ENCODE assay signal across 13 cellular contexts in the genomic region with DNA sequence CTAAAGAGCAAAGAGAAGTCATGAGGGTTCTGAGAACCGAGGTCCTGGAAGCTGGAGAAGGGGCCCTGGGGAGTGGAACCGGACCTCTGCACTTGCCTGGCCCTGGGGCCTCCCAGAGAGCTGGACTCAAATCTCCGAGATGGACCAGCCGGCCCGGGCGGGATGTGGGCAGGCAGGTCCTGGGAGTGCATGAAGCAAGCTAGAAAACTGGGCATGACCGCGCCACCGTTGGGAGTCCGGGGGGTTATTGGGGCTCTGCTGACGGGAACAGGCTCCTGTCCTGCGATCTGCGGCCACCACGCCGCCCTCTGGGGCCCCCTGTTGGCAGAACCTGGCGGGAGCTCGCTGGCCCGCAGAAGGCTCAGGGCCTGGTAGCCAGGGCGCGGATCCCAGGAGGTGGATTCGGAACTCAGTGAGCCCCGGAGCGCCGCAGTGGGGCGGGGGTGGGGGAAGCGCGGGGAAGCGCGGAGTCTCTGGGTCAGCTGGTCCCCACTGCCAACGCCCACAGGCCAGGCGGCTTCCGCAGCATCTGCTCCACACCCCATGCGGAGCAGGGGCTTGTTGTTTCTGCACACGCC.
DNase-seq lines count a peak whose midpoint lies in the region; ATAC-seq and TF ChIP-seq lines count a peak whose summit lies in the region.
"Had no signal": no experiment of that assay in that cellular context is flagged by ENCODE, and none has a peak within 500 bp of the region (broad histone marks: within the 10 kb centered on the region; RNA-seq: fewer than 3 reads in every experiment).

No MANE protein-coding gene starts in this region.

- POLR2A ChIA-PET in MCF 10A (lab: Yijun Ruan, JAX): no interaction called here

- DNase-seq in MCF 10A (ENCODE audit: unreplicated experiment) (no peak), breast epithelium (ENCODE audit: low spot score in 2 of 2) (no peak), NCI-H146 treated with DMSO at 0.1 percent for 48 hours (lab: John Stamatoyannopoulos, UW; ENCODE audit: unreplicated experiment) (no peak), NCI-H2171 treated with DMSO at 0.1 percent for 48 hours (lab: John Stamatoyannopoulos, UW) (no peak), hippocampal formation (lab: John Stamatoyannopoulos, UW) (no peak)
- DNase-seq in activated T-helper 1 cell treated with anti-CD3 and anti-CD28 coated beads, Interleukin-12 subunit alpha, Interleukin-12 subunit beta, Interleukin-2, Interleukin-4 antibody, amounts not matched to agents 30 ng/mL and 10 ng/mL and 1 ng/mL, durations not matched to agents 14 hours and 24 hours and 36 hours (ENCODE audit: low spot score): no peak
- DNase-seq in stimulated activated naive CD8-positive, alpha-beta T cell treated with anti-CD3 and anti-CD28 coated beads, Interleukin-15, amount 100 ng/mL, for 72 hours: peak in 1 of 2 donors; percentile 31
- DNase-seq: activated T-cell treated with anti-CD3 and anti-CD28 coated beads, Interleukin-2, amount 50 U/mL, for 4 hours; NCI-H446 treated with DMSO at 0.1 percent for 48 hours; stimulated activated CD4-positive, alpha-beta T cell treated with anti-CD3 and anti-CD28 coated beads, Interleukin-12 subunit alpha, Interleukin-12 subunit beta, amount 100 ng/mL, for 4 hours had no signal

- H3K9me3 ChIP-seq in breast epithelium (no peaks in the 10 kb centered on the region), iPS-15b (ENCODE audit: control insufficient read depth, insufficient read depth, low read length) (no peaks in the 10 kb centered on the region)
- H3K9me3 ChIP-seq: left lung had no signal

- H3K4me1 ChIP-seq in breast epithelium: no peaks in the 10 kb centered on the region
- H3K4me1 ChIP-seq in iPS-15b (ENCODE audit: control insufficient read depth, insufficient read depth, low read length): peaks cover 6% of the 10 kb centered on the region

- no peak for ATAC-seq in stimulated activated naive CD8-positive, alpha-beta T cell treated with anti-CD3 and anti-CD28 coated beads, Interleukin-15, amount 100 ng/mL, for 72 hours

- no peaks in the 10 kb centered on the region for H3K36me3 Mint-ChIP-seq in MCF 10A (ENCODE audit: insufficient read depth, unreplicated experiment)
- peaks cover 9% of the 10 kb centered on the region for H3K36me3 Mint-ChIP-seq in activated T-helper 1 cell treated with anti-CD3 and anti-CD28 coated beads, Interleukin-12 subunit alpha, Interleukin-12 subunit beta, Interleukin-2, Interleukin-4 antibody, amounts not matched to agents 30 ng/mL and 10 ng/mL and 1 ng/mL, durations not matched to agents 14 hours and 24 hours and 36 hours (ENCODE audit: low read depth)

- TF ChIP-seq POLR2A in breast epithelium (IDR thresholded peaks at IDR 0.05): no peak

- H3K4me3 ChIP-seq in breast epithelium (no peak overlapping the region), iPS-15b (ENCODE audit: low read depth, low read length) (peak overlapping the region; percentile 37)
- H3K4me3 ChIP-seq: left lung had no signal

- intact Hi-C loops in MCF 10A (cut with micrococcal nuclease) (no loop called here), breast epithelium (cut with DNase I; ENCODE audit: low total_unique reads) (no loop called here)
- intact Hi-C loops in activated T-helper 1 cell treated with anti-CD3 and anti-CD28 coated beads, Interleukin-12 subunit alpha, Interleukin-12 subunit beta, Interleukin-2, Interleukin-4 antibody, amounts not matched to agents 30 ng/mL and 10 ng/mL and 1 ng/mL, durations not matched to agents 14 hours and 24 hours and 36 hours (cut with micrococcal nuclease): no loop called here

- H3K27me3 ChIP-seq in breast epithelium (peaks cover 0 to 23% of the 10 kb centered on the region in 2 donors), iPS-15b (ENCODE audit: control insufficient read depth, insufficient read depth, low read length) (peaks cover 84% of the 10 kb centered on the region)

- H3K27ac Mint-ChIP-seq in MCF 10A (ENCODE audit: low read depth, unreplicated experiment): no peak overlapping the region
- peak overlapping the region; percentile 13 for H3K27ac Mint-ChIP-seq in activated T-helper 1 cell treated with anti-CD3 and anti-CD28 coated beads, Interleukin-12 subunit alpha, Interleukin-12 subunit beta, Interleukin-2, Interleukin-4 antibody, amounts not matched to agents 30 ng/mL and 10 ng/mL and 1 ng/mL, durations not matched to agents 14 hours and 24 hours and 36 hours
- peak overlapping the region in 1 of 2 donors; percentile 81 for H3K27ac Mint-ChIP-seq in stimulated activated naive CD8-positive, alpha-beta T cell treated with anti-CD3 and anti-CD28 coated beads, Interleukin-15, amount 100 ng/mL, for 72 hours

- H3K9me3 Mint-ChIP-seq in MCF 10A (ENCODE audit: unreplicated experiment): peaks cover 9% of the 10 kb centered on the region
- H3K9me3 Mint-ChIP-seq in activated T-helper 1 cell treated with anti-CD3 and anti-CD28 coated beads, Interleukin-12 subunit alpha, Interleukin-12 subunit beta, Interleukin-2, Interleukin-4 antibody, amounts not matched to agents 30 ng/mL and 10 ng/mL and 1 ng/mL, durations not matched to agents 14 hours and 24 hours and 36 hours: peaks cover 3% of the 10 kb centered on the region
- peaks cover 7 to 15% of the 10 kb centered on the region in 2 donors for H3K9me3 Mint-ChIP-seq in stimulated activated naive CD8-positive, alpha-beta T cell treated with anti-CD3 and anti-CD28 coated beads, Interleukin-15, amount 100 ng/mL, for 72 hours
- H3K9me3 Mint-ChIP-seq: activated T-cell treated with anti-CD3 and anti-CD28 coated beads, Interleukin-2, amount 50 U/mL, for 4 hours had no signal

- H3K9ac ChIP-seq in iPS-15b (ENCODE audit: low read depth, low read length): no peak overlapping the region

- H3K4me1 Mint-ChIP-seq in MCF 10A (ENCODE audit: insufficient read depth, unreplicated experiment): no peaks in the 10 kb centered on the region
- peaks cover 43% of the 10 kb centered on the region for H3K4me1 Mint-ChIP-seq in activated T-helper 1 cell treated with anti-CD3 and anti-CD28 coated beads, Interleukin-12 subunit alpha, Interleukin-12 subunit beta, Interleukin-2, Interleukin-4 antibody, amounts not matched to agents 30 ng/mL and 10 ng/mL and 1 ng/mL, durations not matched to agents 14 hours and 24 hours and 36 hours (ENCODE audit: low read depth)
- peaks cover 65% of the 10 kb centered on the region for H3K4me1 Mint-ChIP-seq in stimulated activated naive CD8-positive, alpha-beta T cell treated with anti-CD3 and anti-CD28 coated beads, Interleukin-15, amount 100 ng/mL, for 72 hours

- CTCF ChIA-PET in MCF 10A (lab: Yijun Ruan, JAX): interaction anchor here (0.8 kb wide), 1 partner anchor 297 kb away, joined by 3 read pairs; no protein-coding TSS in a partner anchor

- H3K27ac ChIP-seq in breast epithelium: no peak overlapping the region
- H3K27ac ChIP-seq: C4-2B, left lung had no signal

- no peak overlapping the region for H3K4me3 Mint-ChIP-seq in MCF 10A (ENCODE audit: unreplicated experiment)
- H3K4me3 Mint-ChIP-seq in activated T-helper 1 cell treated with anti-CD3 and anti-CD28 coated beads, Interleukin-12 subunit alpha, Interleukin-12 subunit beta, Interleukin-2, Interleukin-4 antibody, amounts not matched to agents 30 ng/mL and 10 ng/mL and 1 ng/mL, durations not matched to agents 14 hours and 24 hours and 36 hours: no peak overlapping the region
- H3K4me3 Mint-ChIP-seq in stimulated activated naive CD8-positive, alpha-beta T cell treated with anti-CD3 and anti-CD28 coated beads, Interleukin-15, amount 100 ng/mL, for 72 hours: peak overlapping the region; percentile 0 to 64

- TF ChIP-seq CTCF in MCF 10A (IDR thresholded peaks at IDR 0.05; ENCODE audit: unreplicated experiment): peak; percentile 22
- no peak for TF ChIP-seq CTCF in breast epithelium (IDR thresholded peaks at IDR 0.05)

- no peaks in the 10 kb centered on the region for H3K36me3 ChIP-seq in breast epithelium
- no peaks in the 10 kb centered on the region for H3K36me3 ChIP-seq in iPS-15b (ENCODE audit: control insufficient read depth, insufficient read depth, low read length)
- H3K36me3 ChIP-seq: left lung had no signal

- H3K27me3 Mint-ChIP-seq in MCF 10A (ENCODE audit: insufficient read depth, unreplicated experiment): peaks cover 52% of the 10 kb centered on the region
- peaks cover 33% of the 10 kb centered on the region for H3K27me3 Mint-ChIP-seq in activated T-helper 1 cell treated with anti-CD3 and anti-CD28 coated beads, Interleukin-12 subunit alpha, Interleukin-12 subunit beta, Interleukin-2, Interleukin-4 antibody, amounts not matched to agents 30 ng/mL and 10 ng/mL and 1 ng/mL, durations not matched to agents 14 hours and 24 hours and 36 hours (ENCODE audit: insufficient read depth)
- H3K27me3 Mint-ChIP-seq in stimulated activated naive CD8-positive, alpha-beta T cell treated with anti-CD3 and anti-CD28 coated beads, Interleukin-15, amount 100 ng/mL, for 72 hours: peaks cover 43% of the 10 kb centered on the region

- BruUV-seq in MCF 10A (replicated peaks; lab: Mats Ljungman, UMichigan): no TSS peak

Comparison
In these comparisons a context has a peak if more than half of its experiments do, and no peak if none do; other contexts are left out.
1. H3K4me3 Mint-ChIP-seq: peak in stimulated activated naive CD8-positive, alpha-beta T cell treated with anti-CD3 and anti-CD28 coated beads, Interleukin-15, amount 100 ng/mL, for 72 hours (2 of 2); none in MCF 10A (single experiment) and activated T-helper 1 cell treated with anti-CD3 and anti-CD28 coated beads, Interleukin-12 subunit alpha, Interleukin-12 subunit beta, Interleukin-2, Interleukin-4 antibody, amounts not matched to agents 30 ng/mL and 10 ng/mL and 1 ng/mL, durations not matched to agents 14 hours and 24 hours and 36 hours (single experiment).